Comparison of ENCODE assay signal across 17 cellular contexts in genomic region chr3:171101982-171102610, GRCh38.
DNase-seq lines count a peak whose midpoint lies in the region; FAIRE-seq and TF ChIP-seq lines count a peak whose summit lies in the region.
"Had no signal": no experiment of that assay in that cellular context is flagged by ENCODE, and none has a peak within 500 bp of the region (broad histone marks: within the 10 kb centered on the region; RNA-seq: fewer than 3 reads in every experiment).

No MANE protein-coding gene starts in this region.

- H3K79me2 ChIP-seq in endothelial cell of umbilical vein (ENCODE audit: control insufficient read depth, insufficient read depth, low read length) (no peaks in the 10 kb centered on the region), osteoblast (ENCODE audit: insufficient read depth, low read length) (no peaks in the 10 kb centered on the region), trophoblast cell (ENCODE audit: control insufficient read depth, insufficient read depth, low read length, poor library complexity) (no peaks in the 10 kb centered on the region)

- FAIRE-seq in RCC 7860 (lab: Jason Lieb, UNC) (peak; percentile 87), endothelial cell of umbilical vein (lab: Jason Lieb, UNC) (no peak)

- H3K36me3 ChIP-seq in endothelial cell of umbilical vein (ENCODE audit: control insufficient read depth in 2 of 2, extremely low read depth in 1 of 2, insufficient read depth in 2 of 2, low read length in 2 of 2) = peaks cover 0 to 4% of the 10 kb centered on the region in 2 experiments
- no peaks in the 10 kb centered on the region for H3K36me3 ChIP-seq in osteoblast (ENCODE audit: insufficient read depth, low read length)
- H3K36me3 ChIP-seq in trophoblast cell (ENCODE audit: control insufficient read depth in 1 of 2, insufficient read depth in 2 of 2, low read length in 2 of 2) = no peaks in the 10 kb centered on the region
- no peaks in the 10 kb centered on the region for H3K36me3 ChIP-seq in prostate gland
- H3K36me3 ChIP-seq: neural progenitor cell, tibial nerve had no signal

- DNase-seq in GM04503 (ENCODE audit: low read depth) = peak; percentile 59
- peak; percentile 69 for DNase-seq in RCC 7860 (ENCODE audit: low spot score)
- no peak for DNase-seq in endothelial cell of umbilical vein (ENCODE audit: low read depth, low spot score)
- no peak for DNase-seq in osteoblast (ENCODE audit: insufficient read length, low spot score, missing footprints)
- no peak for DNase-seq in DMS53 (lab: John Stamatoyannopoulos, UW)
- no peak for DNase-seq in trophoblast cell
- DNase-seq in NCI-H748 (lab: John Stamatoyannopoulos, UW; ENCODE audit: unreplicated experiment) = no peak
- DNase-seq in prostate gland (ENCODE audit: low spot score) = no peak
- DNase-seq: activated CD4-positive, alpha-beta T cell treated with anti-CD3 and anti-CD28 coated beads for 48 hours; activated naive CD8-positive, alpha-beta T cell treated with anti-CD3 and anti-CD28 coated beads, Interleukin-2, amount 10 ng/mL, durations not matched to agents 7 days and 5 days; CD4-positive, alpha-beta T cell; KBM-7; NCI-H69; right lobe of liver; stimulated activated CD4-positive, alpha-beta T cell treated with anti-CD3 and anti-CD28 coated beads, Interleukin-4, amount 100 ng/mL, for 1 hour had no signal

- no peak overlapping the region for H4K8ac ChIP-seq in trophoblast cell (ENCODE audit: low read depth, low read length)

- H3K79me1 ChIP-seq in trophoblast cell (ENCODE audit: low read length) = no peaks in the 10 kb centered on the region

- dilution Hi-C loops in endothelial cell of umbilical vein (cut with MboI; ENCODE audit: extremely low pct_ligation_motif_present, low sequenced_read_pairs) = no loop called here

- H3K9me3 ChIP-seq in endothelial cell of umbilical vein (replicated peaks; ENCODE audit: control insufficient read depth, insufficient read depth, low read length) = no peaks in the 10 kb centered on the region
- no peaks in the 10 kb centered on the region for H3K9me3 ChIP-seq in osteoblast (ENCODE audit: low read depth, low read length)
- no peaks in the 10 kb centered on the region for H3K9me3 ChIP-seq in trophoblast cell (ENCODE audit: insufficient read depth, low read depth, low read length)
- no peaks in the 10 kb centered on the region for H3K9me3 ChIP-seq in prostate gland
- H3K9me3 ChIP-seq: right lobe of liver, tibial nerve had no signal

- POLR2A ChIA-PET in endothelial cell of umbilical vein (lab: Charles Lee) = no interaction called here

- H3K18ac ChIP-seq in trophoblast cell (ENCODE audit: low read length) = no peak overlapping the region

- H3K4ac ChIP-seq in trophoblast cell (ENCODE audit: low read depth, low read length) = no peak overlapping the region

- TF ChIP-seq CTCF in endothelial cell of umbilical vein (IDR thresholded peaks at IDR 0.05; ENCODE audit: extremely low read depth in 1 of 2, insufficient read depth in 1 of 2, low read depth in 1 of 2, low read length in 2 of 2) (no peak), osteoblast (IDR thresholded peaks at IDR 0.05; ENCODE audit: extremely low read depth, low read depth, low read length) (no peak), prostate gland (IDR thresholded peaks at IDR 0.05) (no peak)

- WGBS in trophoblast cell (ENCODE audit: extremely low coverage, insufficient coverage, insufficient read length) = no CpG with 5 or more reads among the region's 2 CpGs
- WGBS in prostate gland = 95% methylated on average over 2 of the region's 2 CpGs

- H3K9me1 ChIP-seq in endothelial cell of umbilical vein (replicated peaks; ENCODE audit: control insufficient read depth, extremely low read depth, insufficient read depth, low read length) = no peaks in the 10 kb centered on the region

- no peak overlapping the region for H2AK5ac ChIP-seq in trophoblast cell (ENCODE audit: low read length)

- H3K4me3 ChIP-seq in endothelial cell of umbilical vein (replicated peaks in 1 of 3; ENCODE audit: insufficient read depth in 1 of 3, low read depth in 1 of 3, low read length in 3 of 3) (no peak overlapping the region), osteoblast (ENCODE audit: insufficient read depth, low read length) (no peak overlapping the region), trophoblast cell (ENCODE audit: low read depth, low read length) (no peak overlapping the region), prostate gland (no peak overlapping the region)
- H3K4me3 ChIP-seq: neural progenitor cell, right lobe of liver, tibial nerve had no signal

- intact Hi-C loops in endothelial cell of umbilical vein (cut with micrococcal nuclease) = no loop called here
- intact Hi-C loops in prostate gland (cut with DNase I) = no loop called here

- TF ChIP-seq POLR2A in endothelial cell of umbilical vein (IDR thresholded peaks at IDR 0.05; ENCODE audit: low read depth, low read length) (no peak), prostate gland (IDR thresholded peaks at IDR 0.05) (no peak)

- no peak overlapping the region for H2BK12ac ChIP-seq in trophoblast cell (ENCODE audit: low read length)

- BruUV-seq in endothelial cell of umbilical vein (replicated peaks; lab: Mats Ljungman, UMichigan) = no TSS peak

- H4K20me1 ChIP-seq in endothelial cell of umbilical vein (replicated peaks; ENCODE audit: control insufficient read depth, extremely low read depth, insufficient read depth, low read length) (no peaks in the 10 kb centered on the region), osteoblast (ENCODE audit: insufficient read depth, low read length) (no peaks in the 10 kb centered on the region)

- H3K4me2 ChIP-seq in endothelial cell of umbilical vein (ENCODE audit: insufficient read depth, low read length) (no peak overlapping the region), osteoblast (ENCODE audit: insufficient read depth, low read length) (peak overlapping the region; percentile 32), trophoblast cell (ENCODE audit: low read length) (no peak overlapping the region)
- H3K4me2 ChIP-seq: neural progenitor cell had no signal

- H2BK5ac ChIP-seq in trophoblast cell (ENCODE audit: low read depth, low read length, poor library complexity) = no peak overlapping the region

- H3K4me1 ChIP-seq in endothelial cell of umbilical vein (ENCODE audit: control insufficient read depth, extremely low read depth, insufficient read depth, low read length) = no peaks in the 10 kb centered on the region
- peaks cover 12% of the 10 kb centered on the region for H3K4me1 ChIP-seq in osteoblast (ENCODE audit: insufficient read depth, low read length)
- no peaks in the 10 kb centered on the region for H3K4me1 ChIP-seq in trophoblast cell (ENCODE audit: control insufficient read depth in 1 of 2, insufficient read depth in 2 of 2, low read length in 2 of 2)
- no peaks in the 10 kb centered on the region for H3K4me1 ChIP-seq in prostate gland (replicated peaks)
- H3K4me1 ChIP-seq: neural progenitor cell, right lobe of liver, tibial nerve had no signal

- no peak overlapping the region for H2BK120ac ChIP-seq in trophoblast cell (ENCODE audit: insufficient read depth, low read length, poor library complexity)

- H2AFZ ChIP-seq in endothelial cell of umbilical vein (ENCODE audit: low read depth, low read length) (no peak overlapping the region), osteoblast (ENCODE audit: low read length) (no peak overlapping the region), trophoblast cell (ENCODE audit: insufficient read depth, low read length, poor library complexity) (no peak overlapping the region)
- H2AFZ ChIP-seq: neural progenitor cell had no signal

- no peak overlapping the region for H4K12ac ChIP-seq in trophoblast cell (ENCODE audit: low read depth, low read length)

- CTCF ChIA-PET in endothelial cell of umbilical vein (lab: Charles Lee) = interaction anchor here (1.1 to 2.2 kb wide), 3 partner anchors 12 to 140 kb away, joined by 3 to 8 read pairs (median 7); no protein-coding TSS in a partner anchor

- H3K27ac ChIP-seq in endothelial cell of umbilical vein (ENCODE audit: insufficient read depth, low read depth, low read length) = no peak overlapping the region
- peak overlapping the region; percentile 14 for H3K27ac ChIP-seq in osteoblast (ENCODE audit: low read depth, low read length)
- H3K27ac ChIP-seq in trophoblast cell (ENCODE audit: low read depth, low read length) = no peak overlapping the region
- no peak overlapping the region for H3K27ac ChIP-seq in prostate gland
- H3K27ac ChIP-seq: neural progenitor cell, right lobe of liver, tibial nerve had no signal

- no peaks in the 10 kb centered on the region for H3K27me3 ChIP-seq in endothelial cell of umbilical vein (ENCODE audit: control insufficient read depth in 2 of 2, insufficient read depth in 2 of 2, low read length in 2 of 2)
- no peaks in the 10 kb centered on the region for H3K27me3 ChIP-seq in osteoblast (ENCODE audit: insufficient read depth, low read length)
- no peaks in the 10 kb centered on the region for H3K27me3 ChIP-seq in trophoblast cell (ENCODE audit: insufficient read depth, low read length)
- H3K27me3 ChIP-seq in prostate gland (replicated peaks; ENCODE audit: insufficient read depth) = no peaks in the 10 kb centered on the region
- H3K27me3 ChIP-seq: neural progenitor cell, right lobe of liver, tibial nerve had no signal

- no peak overlapping the region for H3K14ac ChIP-seq in trophoblast cell (ENCODE audit: low read length)

- no peak overlapping the region for H3K9ac ChIP-seq in endothelial cell of umbilical vein (replicated peaks; ENCODE audit: extremely low read depth, insufficient read depth, low read length)
- H3K9ac ChIP-seq in trophoblast cell (ENCODE audit: low read length) = no peak overlapping the region
- H3K9ac ChIP-seq: neural progenitor cell had no signal

- H3K23ac ChIP-seq in trophoblast cell (ENCODE audit: low read length) = no peak overlapping the region

- no peak overlapping the region for H4K91ac ChIP-seq in trophoblast cell (ENCODE audit: low read depth, low read length)

TF ChIP-seq in endothelial cell of umbilical vein, 7 proteins besides CTCF, POLR2A, EP300 and RAD21:
- TF ChIP-seq MAX (IDR thresholded peaks at IDR 0.05; ENCODE audit: insufficient read depth, insufficient read length) (no peak), FOS (IDR thresholded peaks at IDR 0.05; ENCODE audit: borderline replicate concordance, insufficient read depth, low read length) (peak; percentile 80), GATA2 (IDR thresholded peaks at IDR 0.05; ENCODE audit: insufficient read depth, insufficient read length, low read depth, low read length) (no peak), MYC (IDR thresholded peaks at IDR 0.05; ENCODE audit: low read depth, low read length) (no peak), POLR2AphosphoS5 (IDR thresholded peaks at IDR 0.05; ENCODE audit: insufficient read depth, low read depth, low read length) (no peak), JUN (IDR thresholded peaks at IDR 0.05; ENCODE audit: borderline replicate concordance, insufficient read depth, insufficient read length, low read depth) (peak; percentile 17), EZH2 (IDR thresholded peaks at IDR 0.05; ENCODE audit: borderline replicate concordance, low read depth, low read length, severe bottlenecking) (no peak)
TF ChIP-seq in endothelial cell of umbilical vein: peak in this region for 2.

Comparison
In these comparisons a context has a peak if more than half of its experiments do, and no peak if none do; other contexts are left out.
1. DNase-seq: peak in GM04503 (single experiment) and RCC 7860 (single experiment); none in endothelial cell of umbilical vein (single experiment), osteoblast (single experiment), DMS53 (single experiment), trophoblast cell (0 of 2), NCI-H748 (single experiment) and prostate gland (single experiment).